In genomic region chr7:47454961-47455871, GRCh38 we compare ENCODE assay signal across 23 cellular contexts.
DNase-seq lines count a peak whose midpoint lies in the region; ATAC-seq and TF ChIP-seq lines count a peak whose summit lies in the region.
"Had no signal": no experiment of that assay in that cellular context is flagged by ENCODE, and none has a peak within 500 bp of the region (broad histone marks: within the 10 kb centered on the region; RNA-seq: fewer than 3 reads in every experiment).

No MANE protein-coding gene starts in this region.

- in situ Hi-C loops in gastrocnemius medialis (cut with MboI; ENCODE audit: low sequenced_read_pairs in 4 of 4): no loop called here

- no peaks in the 10 kb centered on the region for H3K9me3 Mint-ChIP-seq in activated naive CD8-positive, alpha-beta T cell treated with anti-CD3 and anti-CD28 coated beads, Interleukin-2, amount 50 U/mL, for 24 hours
- no peaks in the 10 kb centered on the region for H3K9me3 Mint-ChIP-seq in activated T-cell treated with anti-CD3 and anti-CD28 coated beads, Interleukin-2, amount 50 U/mL, for 4 hours
- H3K9me3 Mint-ChIP-seq: activated CD4-positive, alpha-beta T cell treated with anti-CD3 and anti-CD28 coated beads, Interleukin-2, amount 10 ng/mL, durations not matched to agents 7 days and 5 days; brain; CD8-positive, alpha-beta T cell had no signal

- H3K9me3 ChIP-seq in RWPE2 (ENCODE audit: severe bottlenecking): no peaks in the 10 kb centered on the region
- H3K9me3 ChIP-seq in liver (ENCODE audit: control insufficient read depth in 4 of 4, low read length in 3 of 4): no peaks in the 10 kb centered on the region
- H3K9me3 ChIP-seq in gastrocnemius medialis: no peaks in the 10 kb centered on the region
- no peaks in the 10 kb centered on the region for H3K9me3 ChIP-seq in smooth muscle cell (replicated peaks; ENCODE audit: low read depth)
- H3K9me3 ChIP-seq: heart right ventricle, MG63, thyroid gland had no signal

- no peaks in the 10 kb centered on the region for H3K36me3 ChIP-seq in ACC112 (ENCODE audit: insufficient read depth, low read length)
- H3K36me3 ChIP-seq in RWPE2 (ENCODE audit: low read depth): 0 out of 2 replicates have a peak, but pooled peaks cover 4% of the 10 kb centered on the region
- H3K36me3 ChIP-seq in liver (ENCODE audit: control insufficient read depth in 4 of 4, insufficient read depth in 3 of 4, low read depth in 1 of 4, low read length in 3 of 4): peaks cover 0 to 1% (median 0%) of the 10 kb centered on the region in 4 donors
- H3K36me3 ChIP-seq in gastrocnemius medialis: no peaks in the 10 kb centered on the region
- H3K36me3 ChIP-seq in smooth muscle cell (ENCODE audit: low read depth): no peaks in the 10 kb centered on the region
- H3K36me3 ChIP-seq: heart right ventricle, MG63, thyroid gland had no signal

- H3K27me3 ChIP-seq in ACC112 (ENCODE audit: insufficient read depth, low read length) (no peaks in the 10 kb centered on the region), RWPE2 (ENCODE audit: insufficient read depth, poor library complexity, severe bottlenecking) (no peaks in the 10 kb centered on the region), liver (ENCODE audit: control insufficient read depth in 4 of 4, insufficient read depth in 4 of 4, low read length in 3 of 4) (no peaks in the 10 kb centered on the region), gastrocnemius medialis (no peaks in the 10 kb centered on the region), smooth muscle cell (ENCODE audit: low read depth) (no peaks in the 10 kb centered on the region)
- H3K27me3 ChIP-seq: heart right ventricle, MG63, thyroid gland had no signal

- no peaks in the 10 kb centered on the region for H3K36me3 Mint-ChIP-seq in activated naive CD8-positive, alpha-beta T cell treated with anti-CD3 and anti-CD28 coated beads, Interleukin-2, amount 50 U/mL, for 24 hours (ENCODE audit: low read depth)
- H3K36me3 Mint-ChIP-seq in activated T-cell treated with anti-CD3 and anti-CD28 coated beads, Interleukin-2, amount 50 U/mL, for 4 hours (ENCODE audit: insufficient read depth): no peaks in the 10 kb centered on the region
- H3K36me3 Mint-ChIP-seq: brain; CD8-positive, alpha-beta T cell had no signal

- no peak overlapping the region for H3K9ac ChIP-seq in liver (ENCODE audit: low read depth in 1 of 2, low read length in 2 of 2)
- H3K9ac ChIP-seq in smooth muscle cell (ENCODE audit: low read depth): no peak overlapping the region

- 92% methylated on average over 8 of the region's 8 CpGs for WGBS in liver
- 91% methylated on average over 8 of the region's 8 CpGs for WGBS in smooth muscle cell (ENCODE audit: low lambda C conversion rate)

- H3K27ac ChIP-seq in ACC112 (ENCODE audit: low read depth, low read length) (peak overlapping the region; percentile 96; the same call in 1 of the 2 replicates), RWPE2 (ENCODE audit: poor library complexity, severe bottlenecking) (peak overlapping the region; percentile 94), liver (ENCODE audit: low read depth in 1 of 2, low read length in 2 of 2) (peak overlapping the region; percentile 87 to 94), gastrocnemius medialis (peak overlapping the region; percentile 91 to 98 (median 94)), smooth muscle cell (ENCODE audit: low read depth) (no peak overlapping the region)

- no peak overlapping the region for H3K4me2 ChIP-seq in smooth muscle cell

- H3F3A ChIP-seq in smooth muscle cell (ENCODE audit: low read depth): peaks cover 29% of the 10 kb centered on the region

- H2AFZ ChIP-seq in ACC112 (ENCODE audit: low read length, unreplicated experiment) (no peak overlapping the region), smooth muscle cell (ENCODE audit: low read depth) (no peak overlapping the region)

- H3K27ac Mint-ChIP-seq in activated naive CD8-positive, alpha-beta T cell treated with anti-CD3 and anti-CD28 coated beads, Interleukin-2, amount 50 U/mL, for 24 hours: no peak overlapping the region
- H3K27ac Mint-ChIP-seq: activated CD4-positive, alpha-beta T cell treated with anti-CD3 and anti-CD28 coated beads, Interleukin-2, amount 10 ng/mL, durations not matched to agents 7 days and 5 days; CD8-positive, alpha-beta T cell had no signal

- H3K4me1 Mint-ChIP-seq in activated naive CD8-positive, alpha-beta T cell treated with anti-CD3 and anti-CD28 coated beads, Interleukin-2, amount 50 U/mL, for 24 hours: no peaks in the 10 kb centered on the region
- H3K4me1 Mint-ChIP-seq in activated T-cell treated with anti-CD3 and anti-CD28 coated beads, Interleukin-2, amount 50 U/mL, for 4 hours (ENCODE audit: low read depth): no peaks in the 10 kb centered on the region
- H3K4me1 Mint-ChIP-seq: activated CD4-positive, alpha-beta T cell treated with anti-CD3 and anti-CD28 coated beads, Interleukin-2, amount 10 ng/mL, durations not matched to agents 7 days and 5 days had no signal

- ATAC-seq in RWPE2 (ENCODE audit: low read depth) (no peak), gastrocnemius medialis (no peak)
- no peak for ATAC-seq in activated naive CD8-positive, alpha-beta T cell treated with anti-CD3 and anti-CD28 coated beads, Interleukin-2, amount 50 U/mL, for 24 hours
- no peak for ATAC-seq in activated T-cell treated with anti-CD3 and anti-CD28 coated beads, Interleukin-2, amount 50 U/mL, for 4 hours
- ATAC-seq: CD8-positive, alpha-beta T cell; heart right ventricle; SK-N-SH treated with all-trans-retinoic acid at 6 μM for 48 hours had no signal

- no peak for TF ChIP-seq RAD21 in liver (IDR thresholded peaks at IDR 0.05)

- peaks cover 4% of the 10 kb centered on the region for H3K27me3 Mint-ChIP-seq in activated naive CD8-positive, alpha-beta T cell treated with anti-CD3 and anti-CD28 coated beads, Interleukin-2, amount 50 U/mL, for 24 hours
- H3K27me3 Mint-ChIP-seq in activated T-cell treated with anti-CD3 and anti-CD28 coated beads, Interleukin-2, amount 50 U/mL, for 4 hours (ENCODE audit: low read depth): peaks cover 3% of the 10 kb centered on the region
- H3K27me3 Mint-ChIP-seq: activated CD4-positive, alpha-beta T cell treated with anti-CD3 and anti-CD28 coated beads, Interleukin-2, amount 10 ng/mL, durations not matched to agents 7 days and 5 days had no signal

- DNase-seq in RWPE2 (ENCODE audit: low spot score) (no peak), gastrocnemius medialis (no peak), smooth muscle cell (lab: John Stamatoyannopoulos, UW; ENCODE audit: unreplicated experiment) (no peak), SK-N-DZ (ENCODE audit: low spot score) (no peak)
- no peak for DNase-seq in activated naive CD8-positive, alpha-beta T cell treated with anti-CD3 and anti-CD28 coated beads, Interleukin-2, amount 50 U/mL, for 24 hours
- DNase-seq in activated T-cell treated with anti-CD3 and anti-CD28 coated beads, Interleukin-2, amount 50 U/mL, for 4 hours: no peak
- DNase-seq: ACHN; activated CD4-positive, alpha-beta T cell treated with anti-CD3 and anti-CD28 coated beads, Interleukin-2, amount 10 ng/mL, durations not matched to agents 7 days and 5 days; activated naive CD4-positive, alpha-beta T cell treated with anti-CD3 and anti-CD28 coated beads, Interleukin-2, amount 50 U/mL, for 16 hours; activated T-cell treated with anti-CD3 and anti-CD28 coated beads for 4 hours; CD8-positive, alpha-beta T cell; DMS79 treated with DMSO at 0.1 percent for 48 hours; heart right ventricle; MG63; midbrain; NCI-H1930; NCI-H510A; thyroid gland had no signal

- no peak for TF ChIP-seq POLR2A in gastrocnemius medialis (IDR thresholded peaks at IDR 0.05)

- no peak for TF ChIP-seq CTCF in RWPE2 (IDR thresholded peaks at IDR 0.05; ENCODE audit: poor library complexity, severe bottlenecking)
- TF ChIP-seq CTCF in liver (IDR thresholded peaks at IDR 0.05; ENCODE audit: low read depth, low read length, missing input control): no peak
- no peak for TF ChIP-seq CTCF in gastrocnemius medialis (IDR thresholded peaks at IDR 0.05 in 4 of 5, conservative IDR thresholded peaks at IDR 0.05 in 1 of 5)
- no peak for TF ChIP-seq CTCF in smooth muscle cell (IDR thresholded peaks at IDR 0.05; ENCODE audit: borderline replicate concordance, insufficient read depth, poor library complexity, severe bottlenecking)

- no peak overlapping the region for H3K4me3 ChIP-seq in ACC112 (ENCODE audit: low read depth, low read length)
- H3K4me3 ChIP-seq in RWPE2 (ENCODE audit: severe bottlenecking): no peak overlapping the region
- no peak overlapping the region for H3K4me3 ChIP-seq in liver (ENCODE audit: low read depth in 1 of 3, low read length in 3 of 3)
- H3K4me3 ChIP-seq in gastrocnemius medialis: no peak overlapping the region
- H3K4me3 ChIP-seq in smooth muscle cell: no peak overlapping the region
- H3K4me3 ChIP-seq: heart right ventricle, MG63, skin epidermis, thyroid gland had no signal

- intact Hi-C loops in gastrocnemius medialis (cut with DNase I; ENCODE audit: low total_unique reads): no loop called here

- H3K79me2 ChIP-seq in ACC112 (ENCODE audit: control insufficient read depth, insufficient read depth, low read length, unreplicated experiment) (peaks cover 37% of the 10 kb centered on the region), smooth muscle cell (ENCODE audit: low read depth) (peaks cover 46% of the 10 kb centered on the region)

- H3K4me1 ChIP-seq in ACC112 (ENCODE audit: control insufficient read depth, insufficient read depth, low read length, unreplicated experiment): peaks cover 68% of the 10 kb centered on the region
- peaks cover 29% of the 10 kb centered on the region for H3K4me1 ChIP-seq in RWPE2 (ENCODE audit: insufficient read depth, poor library complexity, severe bottlenecking)
- H3K4me1 ChIP-seq in liver (ENCODE audit: control insufficient read depth in 4 of 4, insufficient read depth in 4 of 4, low read length in 3 of 4): peaks cover 35 to 82% (median 63%) of the 10 kb centered on the region in 4 donors
- peaks cover 49 to 52% of the 10 kb centered on the region in 2 donors for H3K4me1 ChIP-seq in gastrocnemius medialis
- peaks cover 20% of the 10 kb centered on the region for H3K4me1 ChIP-seq in smooth muscle cell (ENCODE audit: low read depth)

- H4K20me1 ChIP-seq in smooth muscle cell (ENCODE audit: low read depth): peaks cover 94% of the 10 kb centered on the region

- H3K4me3 Mint-ChIP-seq in activated naive CD8-positive, alpha-beta T cell treated with anti-CD3 and anti-CD28 coated beads, Interleukin-2, amount 50 U/mL, for 24 hours: no peak overlapping the region
- H3K4me3 Mint-ChIP-seq in activated T-cell treated with anti-CD3 and anti-CD28 coated beads, Interleukin-2, amount 50 U/mL, for 4 hours: no peak overlapping the region
- H3K4me3 Mint-ChIP-seq: activated CD4-positive, alpha-beta T cell treated with anti-CD3 and anti-CD28 coated beads, Interleukin-2, amount 10 ng/mL, durations not matched to agents 7 days and 5 days; brain; CD8-positive, alpha-beta T cell had no signal
